ENCODE assay signal across 10 cellular contexts in the genomic region with DNA sequence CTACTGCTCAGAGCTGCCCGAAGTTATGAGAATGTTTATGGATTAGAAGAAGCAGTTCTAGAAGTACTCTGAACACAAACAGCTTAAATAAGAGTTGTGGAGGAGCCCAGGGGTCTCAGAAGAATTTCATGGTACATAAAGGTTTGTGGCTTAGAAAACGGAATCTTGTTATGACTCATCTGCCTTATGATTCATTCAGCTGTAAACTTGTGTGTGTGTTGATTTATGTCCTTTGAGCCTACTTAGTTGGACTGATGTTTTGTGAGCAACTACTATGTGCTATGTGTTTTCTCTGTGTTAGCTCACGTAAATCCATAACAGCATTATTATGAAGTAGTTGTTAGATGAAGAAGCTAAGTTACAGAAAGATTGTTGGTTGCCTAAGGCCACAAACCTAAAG.
DNase-seq lines count a peak whose midpoint lies in the region; ATAC-seq and TF ChIP-seq lines count a peak whose summit lies in the region.
"Had no signal": no experiment of that assay in that cellular context is flagged by ENCODE, and none has a peak within 500 bp of the region (broad histone marks: within the 10 kb centered on the region; RNA-seq: fewer than 3 reads in every experiment).

No MANE protein-coding gene starts in this region.

- in situ Hi-C loops in astrocyte of the spinal cord (cut with HindIII; ENCODE audit: low sequenced_read_pairs) = no loop called here

- H3K27me3 Mint-ChIP-seq in activated T-cell treated with anti-CD3 and anti-CD28 coated beads, Interleukin-2, amount 50 U/mL, for 24 hours = no peaks in the 10 kb centered on the region
- H3K27me3 Mint-ChIP-seq: CD4-positive, alpha-beta memory T cell had no signal

- H3K9me3 Mint-ChIP-seq in activated T-cell treated with anti-CD3 and anti-CD28 coated beads, Interleukin-2, amount 50 U/mL, for 24 hours = no peaks in the 10 kb centered on the region

- intact Hi-C loops in upper lobe of right lung (cut with DNase I) = no loop called here

- H3K27me3 ChIP-seq in upper lobe of right lung = no peaks in the 10 kb centered on the region

- peak; percentile 50 for DNase-seq in AG10803 (ENCODE audit: low read depth)
- DNase-seq in astrocyte of the spinal cord (ENCODE audit: low read depth, low spot score) = peak; percentile 88
- no peak for DNase-seq in NCI-H1930 (lab: John Stamatoyannopoulos, UW)
- DNase-seq in upper lobe of right lung = no peak
- no peak for DNase-seq in AG20443 (ENCODE audit: low spot score)
- DNase-seq in activated T-cell treated with anti-CD3 and anti-CD28 coated beads, Interleukin-2, amount 50 U/mL, for 24 hours = no peak
- DNase-seq: CD4-positive, alpha-beta memory T cell; NCI-H187 treated with DMSO at 0.1 percent for 48 hours had no signal

- no peaks in the 10 kb centered on the region for H3K4me1 Mint-ChIP-seq in activated T-cell treated with anti-CD3 and anti-CD28 coated beads, Interleukin-2, amount 50 U/mL, for 24 hours (ENCODE audit: low read depth)
- H3K4me1 Mint-ChIP-seq: CD4-positive, alpha-beta memory T cell had no signal

- H3K36me3 ChIP-seq in upper lobe of right lung = no peaks in the 10 kb centered on the region

- H3K4me3 ChIP-seq in AG10803 (ENCODE audit: low read length) (no peak overlapping the region), astrocyte of the spinal cord (ENCODE audit: low read depth, low read length) (no peak overlapping the region), upper lobe of right lung (no peak overlapping the region)

- no peak overlapping the region for H3K27ac Mint-ChIP-seq in activated T-cell treated with anti-CD3 and anti-CD28 coated beads, Interleukin-2, amount 50 U/mL, for 24 hours
- H3K27ac Mint-ChIP-seq: CD4-positive, alpha-beta memory T cell had no signal

- no peak overlapping the region for H3K27ac ChIP-seq in upper lobe of right lung

- no peaks in the 10 kb centered on the region for H3K9me3 ChIP-seq in upper lobe of right lung

- ATAC-seq in GM21367 (IDR thresholded peaks at IDR 0.05; ENCODE audit: unreplicated experiment) = peak; percentile 72
- ATAC-seq in HG03354 (IDR thresholded peaks at IDR 0.05; ENCODE audit: poor library complexity, severe bottlenecking, unreplicated experiment) = peak; percentile 87
- ATAC-seq in upper lobe of right lung = no peak

- H3K36me3 Mint-ChIP-seq in activated T-cell treated with anti-CD3 and anti-CD28 coated beads, Interleukin-2, amount 50 U/mL, for 24 hours (ENCODE audit: low read depth) = no peaks in the 10 kb centered on the region
- H3K36me3 Mint-ChIP-seq: CD4-positive, alpha-beta memory T cell had no signal

- H3K4me3 Mint-ChIP-seq in activated T-cell treated with anti-CD3 and anti-CD28 coated beads, Interleukin-2, amount 50 U/mL, for 24 hours = no peak overlapping the region
- H3K4me3 Mint-ChIP-seq: CD4-positive, alpha-beta memory T cell had no signal

- H3K4me1 ChIP-seq in upper lobe of right lung = no peaks in the 10 kb centered on the region

- TF ChIP-seq CTCF in AG10803 (conservative IDR thresholded peaks at IDR 0.05; ENCODE audit: low read length) = no peak
- no peak for TF ChIP-seq CTCF in astrocyte of the spinal cord (IDR thresholded peaks at IDR 0.05; ENCODE audit: low read depth, low read length)
- TF ChIP-seq CTCF in upper lobe of right lung (IDR thresholded peaks at IDR 0.05) = no peak

Comparison
In these comparisons a context has a peak if more than half of its experiments do, and no peak if none do; other contexts are left out.
1. DNase-seq: peak in AG10803 (single experiment) and astrocyte of the spinal cord (single experiment); none in NCI-H1930 (0 of 2), upper lobe of right lung (single experiment), AG20443 (single experiment) and activated T-cell treated with anti-CD3 and anti-CD28 coated beads, Interleukin-2, amount 50 U/mL, for 24 hours (single experiment).